1 cellular context compared by ENCODE assay signal in genomic region chr18:55064073-55064472, GRCh38.
TF ChIP-seq lines count a peak whose summit lies in the region.

No MANE protein-coding gene starts in this region.

TF ChIP-seq in IMR-90, 13 proteins besides CTCF, POLR2A, EP300 and RAD21 (continued from another document):
- TF ChIP-seq ELK1 (IDR thresholded peaks at IDR 0.05; ENCODE audit: borderline replicate concordance, low read depth, low read length), result no peak
- TF ChIP-seq RCOR1 (IDR thresholded peaks at IDR 0.05; ENCODE audit: insufficient replicate concordance, low read length), result no peak
- TF ChIP-seq MAFK (IDR thresholded peaks at IDR 0.05; ENCODE audit: low read depth, low read length), result 0 out of 2 replicates have a peak, but pooled peaks have one; percentile 34
